ENCODE assay signal across 8 cellular contexts in genomic region chrX:11665144-11666040, GRCh38. TPM values are rescaled to one million over a fixed set of nuclear protein-coding genes. Genes with fewer than 3 reads are reported as not detected.
A peak's percentile ranks its signal among the peaks of the same experiment; 100 is the strongest.
DNase-seq lines count a peak whose midpoint lies in the region; TF ChIP-seq lines count a peak whose summit lies in the region.

ARHGAP6 (minus strand) TSS chrX:11665920; CDS start chrX:11664828, 1,092 bp downstream.

- no peaks in the 10 kb centered on the region for H3K36me3 ChIP-seq in thyroid gland

- H3K27me3 ChIP-seq in thyroid gland: peaks cover 8% of the 10 kb centered on the region

- BruUV-seq in MCF 10A (replicated peaks; lab: Mats Ljungman, UMichigan): no TSS peak

- TF ChIP-seq POLR2A in thyroid gland (IDR thresholded peaks at IDR 0.05): no peak

- H3K27me3 Mint-ChIP-seq in MCF 10A (ENCODE audit: insufficient read depth, unreplicated experiment): peaks cover 79% of the 10 kb centered on the region
- H3K27me3 Mint-ChIP-seq in activated CD4-positive, alpha-beta memory T cell treated with anti-CD3 and anti-CD28 coated beads, Interleukin-2, amount 10 ng/mL, durations not matched to agents 7 days and 5 days: peaks cover 54% of the 10 kb centered on the region

- CTCF ChIA-PET in AG04449 (lab: Yijun Ruan, JAX) (interaction anchor here (1.1 to 1.7 kb wide), 2 partner anchors 24 to 59 kb away, joined by 5 read pairs; no protein-coding TSS in a partner anchor), MCF 10A (lab: Yijun Ruan, JAX) (interaction anchor here (0.6 to 1.0 kb wide), 3 partner anchors 16 to 1491 kb away, joined by 3 to 5 read pairs (median 3); no protein-coding TSS in a partner anchor)
- CTCF ChIA-PET in activated CD4-positive, alpha-beta memory T cell treated with anti-CD3 and anti-CD28 coated beads, Interleukin-2, amount 10 ng/mL, durations not matched to agents 7 days and 5 days (lab: Charles Lee): interaction anchor here (1.3 kb wide), 1 partner anchor 109 kb away, joined by 3 read pairs; no protein-coding TSS in a partner anchor

- H3K9me3 ChIP-seq in thyroid gland: no peaks in the 10 kb centered on the region

- H3K27ac Mint-ChIP-seq in MCF 10A (ENCODE audit: low read depth, unreplicated experiment): no peak within 1 kb of the TSS
- H3K27ac Mint-ChIP-seq in activated CD4-positive, alpha-beta memory T cell treated with anti-CD3 and anti-CD28 coated beads, Interleukin-2, amount 10 ng/mL, durations not matched to agents 7 days and 5 days: no peak within 1 kb of the TSS

- H3K4me1 Mint-ChIP-seq in MCF 10A (ENCODE audit: insufficient read depth, unreplicated experiment): no peaks in the 10 kb centered on the region
- H3K4me1 Mint-ChIP-seq in activated CD4-positive, alpha-beta memory T cell treated with anti-CD3 and anti-CD28 coated beads, Interleukin-2, amount 10 ng/mL, durations not matched to agents 7 days and 5 days: peaks cover 3% of the 10 kb centered on the region

- no peaks in the 10 kb centered on the region for H3K9me3 Mint-ChIP-seq in MCF 10A (ENCODE audit: unreplicated experiment)
- H3K9me3 Mint-ChIP-seq in activated CD4-positive, alpha-beta memory T cell treated with anti-CD3 and anti-CD28 coated beads, Interleukin-2, amount 10 ng/mL, durations not matched to agents 7 days and 5 days: no peaks in the 10 kb centered on the region

- DNase-seq in AG04449 (ENCODE audit: low read depth, low spot score) (no peak), HCEC 1CT (peak; percentile 47), MCF 10A (ENCODE audit: unreplicated experiment) (no peak), left kidney (ENCODE audit: low read depth, low spot score) (peak; percentile 86), thyroid gland (peak; percentile 8 to 19), SKM-1 (lab: John Stamatoyannopoulos, UW; ENCODE audit: unreplicated experiment) (no peak)
- no peak for DNase-seq in activated CD4-positive, alpha-beta memory T cell treated with anti-CD3 and anti-CD28 coated beads, Interleukin-2, amount 10 ng/mL, durations not matched to agents 7 days and 5 days
- no peak for DNase-seq in stimulated activated CD8-positive, alpha-beta memory T cell treated with anti-CD3 and anti-CD28 coated beads, Interleukin-4, amount 100 ng/mL, for 48 hours

- WGBS in thyroid gland, 2 donors: no CpG with 5 or more reads among the region's 71 CpGs

- POLR2A ChIA-PET in AG04449 (lab: Yijun Ruan, JAX) (no interaction called here), MCF 10A (lab: Yijun Ruan, JAX) (no interaction called here)
- POLR2A ChIA-PET in activated CD4-positive, alpha-beta memory T cell treated with anti-CD3 and anti-CD28 coated beads, Interleukin-2, amount 10 ng/mL, durations not matched to agents 7 days and 5 days (lab: Charles Lee): interaction anchor here (0.5 kb wide), 1 partner anchor 95 kb away, joined by 3 read pairs; no protein-coding TSS in a partner anchor

- peak within 1 kb of the TSS; percentile 66 for H3K4me3 Mint-ChIP-seq in MCF 10A (ENCODE audit: unreplicated experiment)
- H3K4me3 Mint-ChIP-seq in activated CD4-positive, alpha-beta memory T cell treated with anti-CD3 and anti-CD28 coated beads, Interleukin-2, amount 10 ng/mL, durations not matched to agents 7 days and 5 days: no peak within 1 kb of the TSS

- H3K4me3 ChIP-seq in AG04449 (ENCODE audit: low read depth, low read length) (peak within 1 kb of the TSS; percentile 55), thyroid gland (replicated peaks in 1 of 3) (peak within 1 kb of the TSS in 1 of 3 donors; percentile 9)

- intact Hi-C loops in MCF 10A (cut with micrococcal nuclease) (no loop called here), thyroid gland (cut with DNase I) (no loop called here)

- no peaks in the 10 kb centered on the region for H3K36me3 Mint-ChIP-seq in MCF 10A (ENCODE audit: insufficient read depth, unreplicated experiment)
- H3K36me3 Mint-ChIP-seq in activated CD4-positive, alpha-beta memory T cell treated with anti-CD3 and anti-CD28 coated beads, Interleukin-2, amount 10 ng/mL, durations not matched to agents 7 days and 5 days (ENCODE audit: low read depth): no peaks in the 10 kb centered on the region

- TF ChIP-seq CTCF in AG04449 (IDR thresholded peaks at IDR 0.05; ENCODE audit: insufficient read depth, low read length, missing control alignments) (no peak), MCF 10A (IDR thresholded peaks at IDR 0.05; ENCODE audit: unreplicated experiment) (no peak), thyroid gland (IDR thresholded peaks at IDR 0.05) (no peak)

- H3K27ac ChIP-seq in thyroid gland: peak within 1 kb of the TSS in 1 of 3 donors; percentile 17

- H3K4me1 ChIP-seq in thyroid gland: peaks cover 0 to 4% of the 10 kb centered on the region in 2 donors

RNA-seq across cellular contexts. Expression of gene ARHGAP6, which starts in this region (rescaled TPM):
- total RNA-seq in MCF 10A (2022) (not detected in 2 replicates), thyroid gland (10 to 100 TPM; 49.2 to 63.8 (median 51.5) TPM)
- not detected for total RNA-seq in activated CD4-positive, alpha-beta memory T cell treated with anti-CD3 and anti-CD28 coated beads, Interleukin-2, amount 10 ng/mL, durations not matched to agents 7 days and 5 days

Comparison
In these comparisons a context has a peak if more than half of its experiments do, and no peak if none do; other contexts are left out.
1. RNA of gene ARHGAP6 (total RNA-seq): 49.2 to 63.8 TPM in thyroid gland; not detected in activated CD4-positive, alpha-beta memory T cell treated with anti-CD3 and anti-CD28 coated beads, Interleukin-2, amount 10 ng/mL, durations not matched to agents 7 days and 5 days and not detected in MCF 10A; every median in the first group is over 10 times any median in the second.
2. DNase-seq: peak in HCEC 1CT (single experiment), left kidney (single experiment) and thyroid gland (2 of 2); none in AG04449 (single experiment), MCF 10A (single experiment), SKM-1 (single experiment), activated CD4-positive, alpha-beta memory T cell treated with anti-CD3 and anti-CD28 coated beads, Interleukin-2, amount 10 ng/mL, durations not matched to agents 7 days and 5 days (single experiment) and stimulated activated CD8-positive, alpha-beta memory T cell treated with anti-CD3 and anti-CD28 coated beads, Interleukin-4, amount 100 ng/mL, for 48 hours (single experiment).